In genomic region chr7:16419859-16420258, GRCh38 we compare ENCODE assay signal across 8 cellular contexts. TPM values are rescaled to one million over a fixed set of nuclear protein-coding genes. Genes with fewer than 3 reads are reported as not detected.
A peak's percentile ranks its signal among the peaks of the same experiment; 100 is the strongest.
DNase-seq lines count a peak whose midpoint lies in the region; ATAC-seq and TF ChIP-seq lines count a peak whose summit lies in the region.

No MANE protein-coding gene starts in this region.

- no peak for ATAC-seq in Right ventricle myocardium inferior
- ATAC-seq in upper lobe of left lung (ENCODE audit: low FRiP score in 2 of 2), result no peak
- ATAC-seq in GM21529 (IDR thresholded peaks at IDR 0.05; ENCODE audit: unreplicated experiment), result no peak
- no peak for ATAC-seq in HG03378 (IDR thresholded peaks at IDR 0.05; ENCODE audit: unreplicated experiment)

- intact Hi-C loops in Right ventricle myocardium inferior (cut with DNase I), result loop anchor here (5.0 kb wide), 1 partner anchor 293 kb away; no protein-coding TSS in a partner anchor

- no peak overlapping the region for H2BK15ac ChIP-seq in mesendoderm (replicated peaks; ENCODE audit: low read depth)

- H3K18ac ChIP-seq in mesendoderm (ENCODE audit: low read length), result peak overlapping the region; percentile 90

- TF ChIP-seq EP300 in upper lobe of left lung (IDR thresholded peaks at IDR 0.05), result no peak

- no peak for TF ChIP-seq POLR2A in upper lobe of left lung (IDR thresholded peaks at IDR 0.05)

- peak overlapping the region; percentile 41 to 99 (median 94) for H3K27ac Mint-ChIP-seq in brain

- no peaks in the 10 kb centered on the region for H3K36me3 ChIP-seq in cardiac muscle cell
- H3K36me3 ChIP-seq in mesendoderm (ENCODE audit: control insufficient read depth, insufficient read depth, low read length), result no peaks in the 10 kb centered on the region
- H3K36me3 ChIP-seq in upper lobe of left lung, result no peaks in the 10 kb centered on the region

- peaks cover 14% of the 10 kb centered on the region for H3K4me1 ChIP-seq in cardiac muscle cell (ENCODE audit: low read depth)
- H3K4me1 ChIP-seq in mesendoderm (ENCODE audit: control insufficient read depth, low read depth, low read length), result peaks cover 6% of the 10 kb centered on the region
- H3K4me1 ChIP-seq in upper lobe of left lung, result peaks cover 13 to 23% (median 15%) of the 10 kb centered on the region in 4 donors

- no peaks in the 10 kb centered on the region for H3K36me3 Mint-ChIP-seq in brain

- peak overlapping the region; percentile 80 for H3K9ac ChIP-seq in mesendoderm (ENCODE audit: low read length)

- H3K56ac ChIP-seq in mesendoderm (ENCODE audit: low read length), result peak overlapping the region; percentile 82

- no peak overlapping the region for H2AK5ac ChIP-seq in mesendoderm (ENCODE audit: low read length)

- H4K5ac ChIP-seq in mesendoderm (ENCODE audit: low read length), result no peak overlapping the region

- peak overlapping the region; percentile 57 for H4K8ac ChIP-seq in mesendoderm (ENCODE audit: low read depth, low read length)

- H3K79me1 ChIP-seq in mesendoderm (ENCODE audit: low read length), result no peaks in the 10 kb centered on the region

- H3K4me1 Mint-ChIP-seq in brain, result peaks cover 29% of the 10 kb centered on the region

- H3K27ac ChIP-seq in cardiac muscle cell (peak overlapping the region; percentile 98), mesendoderm (ENCODE audit: low read depth, low read length) (no peak overlapping the region), upper lobe of left lung (peak overlapping the region in 3 of 4 donors; percentile 93 to 98 (median 94))

- peak overlapping the region; percentile 85 to 89 (median 86) for H3K4me3 Mint-ChIP-seq in brain

- H3K9me3 ChIP-seq in cardiac muscle cell (ENCODE audit: low read depth) (no peaks in the 10 kb centered on the region), upper lobe of left lung (no peaks in the 10 kb centered on the region)

- no peak overlapping the region for H3K23ac ChIP-seq in mesendoderm (ENCODE audit: low read length)

- H2BK120ac ChIP-seq in mesendoderm (ENCODE audit: low read depth, low read length), result no peak overlapping the region

- H3K27me3 ChIP-seq in cardiac muscle cell, result no peaks in the 10 kb centered on the region
- no peaks in the 10 kb centered on the region for H3K27me3 ChIP-seq in mesendoderm (ENCODE audit: insufficient read depth, low read length, poor library complexity)
- H3K27me3 ChIP-seq in upper lobe of left lung, result no peaks in the 10 kb centered on the region

- H3K4me3 ChIP-seq in cardiac muscle cell, result peak overlapping the region; percentile 43
- no peak overlapping the region for H3K4me3 ChIP-seq in mesendoderm (ENCODE audit: low read length)
- H3K4me3 ChIP-seq in upper lobe of left lung, result peak overlapping the region in 2 of 4 donors; percentile 58 to 71

- no peaks in the 10 kb centered on the region for H3K79me2 ChIP-seq in mesendoderm (ENCODE audit: control insufficient read depth, insufficient read depth, low read length)

- no peak overlapping the region for H3K4ac ChIP-seq in mesendoderm (ENCODE audit: low read depth, low read length)

- no peak for TF ChIP-seq CTCF in cardiac muscle cell (IDR thresholded peaks at IDR 0.05; ENCODE audit: low read depth, low read length)
- no peak for TF ChIP-seq CTCF in brain (conservative IDR thresholded peaks at IDR 0.05)
- TF ChIP-seq CTCF in upper lobe of left lung (IDR thresholded peaks at IDR 0.05), result no peak

- no peak for DNase-seq in cardiac muscle cell (ENCODE audit: low read depth in 1 of 2, low spot score in 1 of 2)
- DNase-seq in Right ventricle myocardium inferior (ENCODE audit: missing footprints), result no peak
- DNase-seq in mesendoderm, result peak; percentile 10
- no peak for DNase-seq in upper lobe of left lung
- no peak for DNase-seq in OCI-M2 (lab: John Stamatoyannopoulos, UW; ENCODE audit: unreplicated experiment)

- H3K27me3 Mint-ChIP-seq in brain, result peaks cover 25% of the 10 kb centered on the region

- WGBS in mesendoderm (ENCODE audit: extremely low coverage, insufficient coverage, low lambda C conversion rate), result no CpG with 5 or more reads among the region's 10 CpGs
- WGBS in upper lobe of left lung, 2 donors, result 69 to 74% methylated on average over 10 of the region's 10 CpGs

- no peak overlapping the region for H2BK5ac ChIP-seq in mesendoderm (ENCODE audit: low read length)

- peaks cover 0 to 11% (median 7%) of the 10 kb centered on the region in 5 experiments for H3K9me3 Mint-ChIP-seq in brain

- H3K4me2 ChIP-seq in mesendoderm (ENCODE audit: low read length), result peak overlapping the region; percentile 76

RNA-seq across cellular contexts. Expression of gene CRPPA, which starts 1.5 kb away (rescaled TPM):
- 4.6 and 5.0 TPM in 2 replicates for total RNA-seq in cardiac muscle cell
- 5.6 and 6.1 TPM in 2 replicates for polyA plus RNA-seq in cardiac muscle cell
- 7.1 TPM for total RNA-seq in Right ventricle myocardium inferior
- polyA plus RNA-seq in brain (ENCODE audit: insufficient read depth, low read depth, low replicate concordance), result 0.64 TPM
- polyA plus RNA-seq in mesendoderm (2013, experiment 1 of 2), result 0.62 TPM
- 0.53 TPM for polyA plus RNA-seq in mesendoderm (2013, experiment 2 of 2)
- 1 to 10 TPM; 1.0 to 3.3 (median 2.4) TPM for total RNA-seq in upper lobe of left lung

RNA-seq across cellular contexts. Expression of gene SOSTDC1, which starts 45.7 kb away (rescaled TPM):
- 0.85 and 1.7 TPM in 2 replicates for total RNA-seq in cardiac muscle cell
- polyA plus RNA-seq in cardiac muscle cell, result 2.0 and 2.9 TPM in 2 replicates
- total RNA-seq in Right ventricle myocardium inferior, result 1.0 TPM
- polyA plus RNA-seq in brain (ENCODE audit: insufficient read depth, low read depth, low replicate concordance), result 0.97 TPM
- polyA plus RNA-seq in mesendoderm (2013, experiment 1 of 2), result 0.91 TPM
- polyA plus RNA-seq in mesendoderm (2013, experiment 2 of 2), result 0.98 TPM
- 10 to 100 TPM in 3 of 6 donors, 1 to 10 TPM in 3; 3.1 to 37.5 (median 9.4) TPM for total RNA-seq in upper lobe of left lung
